Comparison of ENCODE assay signal across 8 cellular contexts in genomic region chr12:43805857-43806736, GRCh38. TPM values are rescaled to one million over a fixed set of nuclear protein-coding genes. Genes with fewer than 3 reads are reported as not detected.
A peak's percentile ranks its signal among the peaks of the same experiment; 100 is the strongest.
DNase-seq lines count a peak whose midpoint lies in the region; ATAC-seq and TF ChIP-seq lines count a peak whose summit lies in the region.

TWF1 (minus strand) TSS chr12:43806317; CDS start chr12:43806245, 72 bp downstream.

- H3K9me3 ChIP-seq in DND-41 (ENCODE audit: insufficient read depth, low read length, severe bottlenecking) = no peaks in the 10 kb centered on the region

- H3K4me1 Mint-ChIP-seq in activated T-helper 17 cell treated with anti-CD3 and anti-CD28 coated beads, Interleukin-2, amount 50 U/mL, for 72 hours = no peaks in the 10 kb centered on the region
- H3K4me1 Mint-ChIP-seq in natural killer cell treated with Interleukin-12 subunit alpha and Interleukin-12 subunit beta and Interleukin-15 and Interleukin-18, amount 100 ng/mL, for 72 hours (ENCODE audit: low read depth in 2 of 2) = peaks cover 12 to 24% of the 10 kb centered on the region in 2 donors

- peak; percentile 27 for TF ChIP-seq CTCF in DND-41 (IDR thresholded peaks at IDR 0.05; ENCODE audit: borderline replicate concordance, extremely low read depth, low read length, poor library complexity, severe bottlenecking)
- peak; percentile 32 for TF ChIP-seq CTCF in fibroblast of mammary gland (conservative IDR thresholded peaks at IDR 0.05; ENCODE audit: control insufficient read depth, insufficient read depth, low read depth, low read length)

- H3K4me3 ChIP-seq in DND-41 (ENCODE audit: low read depth in 1 of 2, low read length in 2 of 2) = peak within 1 kb of the TSS; percentile 74 to 90
- peak within 1 kb of the TSS; percentile 88 for H3K4me3 ChIP-seq in fibroblast of mammary gland (ENCODE audit: control insufficient read depth, low read depth, low read length)

- peak within 1 kb of the TSS; percentile 98 for H3K9ac ChIP-seq in DND-41 (ENCODE audit: low read depth, low read length)

- H3K4me1 ChIP-seq in DND-41 (ENCODE audit: insufficient read depth, low read length) = peaks cover 37% of the 10 kb centered on the region

- H3K9me3 Mint-ChIP-seq in activated T-helper 17 cell treated with anti-CD3 and anti-CD28 coated beads, Interleukin-2, amount 50 U/mL, for 72 hours = no peaks in the 10 kb centered on the region
- H3K9me3 Mint-ChIP-seq in natural killer cell treated with Interleukin-12 subunit alpha and Interleukin-12 subunit beta and Interleukin-15 and Interleukin-18, amount 100 ng/mL, for 72 hours = no peaks in the 10 kb centered on the region

- peak within 1 kb of the TSS; percentile 89 for H3K27ac ChIP-seq in DND-41 (ENCODE audit: low read length)

- peak; percentile 91 for ATAC-seq in DND-41 (ENCODE audit: insufficient read depth, low read depth)
- peak; percentile 92 for ATAC-seq in GM21619 (IDR thresholded peaks at IDR 0.05; ENCODE audit: unreplicated experiment)
- peak; percentile 98 for ATAC-seq in activated T-helper 17 cell treated with anti-CD3 and anti-CD28 coated beads, Interleukin-2, amount 50 U/mL, for 72 hours (replicated peaks)
- peak; percentile 99 for ATAC-seq in natural killer cell treated with Interleukin-12 subunit alpha and Interleukin-12 subunit beta and Interleukin-15 and Interleukin-18, amount 100 ng/mL, for 72 hours
- peak; percentile 97 for ATAC-seq in stimulated activated naive CD8-positive, alpha-beta T cell treated with anti-CD3 and anti-CD28 coated beads, Interleukin-15, Interleukin-2, amounts not matched to agents 100 U/mL and 50 U/mL, for 24 hours

- H3K27me3 Mint-ChIP-seq in activated T-helper 17 cell treated with anti-CD3 and anti-CD28 coated beads, Interleukin-2, amount 50 U/mL, for 72 hours = no peaks in the 10 kb centered on the region
- peaks cover 0 to 4% of the 10 kb centered on the region in 2 donors for H3K27me3 Mint-ChIP-seq in natural killer cell treated with Interleukin-12 subunit alpha and Interleukin-12 subunit beta and Interleukin-15 and Interleukin-18, amount 100 ng/mL, for 72 hours

- peaks cover 40% of the 10 kb centered on the region for H3K36me3 Mint-ChIP-seq in activated T-helper 17 cell treated with anti-CD3 and anti-CD28 coated beads, Interleukin-2, amount 50 U/mL, for 72 hours (ENCODE audit: low read depth)
- peaks cover 5% of the 10 kb centered on the region for H3K36me3 Mint-ChIP-seq in natural killer cell treated with Interleukin-12 subunit alpha and Interleukin-12 subunit beta and Interleukin-15 and Interleukin-18, amount 100 ng/mL, for 72 hours

- peak within 1 kb of the TSS; percentile 99 for H3K27ac Mint-ChIP-seq in activated T-helper 17 cell treated with anti-CD3 and anti-CD28 coated beads, Interleukin-2, amount 50 U/mL, for 72 hours
- peak within 1 kb of the TSS; percentile 92 to 95 for H3K27ac Mint-ChIP-seq in natural killer cell treated with Interleukin-12 subunit alpha and Interleukin-12 subunit beta and Interleukin-15 and Interleukin-18, amount 100 ng/mL, for 72 hours

- H3K79me2 ChIP-seq in DND-41 (ENCODE audit: insufficient read depth, low read length) = peaks cover 54% of the 10 kb centered on the region

- DNase-seq in DND-41 (peak; percentile 81), RPMI7951 (ENCODE audit: low read depth) (peak; percentile 77), fibroblast of mammary gland (ENCODE audit: low read depth) (peak; percentile 59)
- peak; percentile 91 for DNase-seq in natural killer cell treated with Interleukin-12 subunit alpha and Interleukin-12 subunit beta and Interleukin-15 and Interleukin-18, amount 100 ng/mL, for 72 hours (ENCODE audit: low spot score)
- DNase-seq in stimulated activated naive CD8-positive, alpha-beta T cell treated with anti-CD3 and anti-CD28 coated beads, Interleukin-15, Interleukin-2, amounts not matched to agents 100 U/mL and 50 U/mL, for 24 hours = peak; percentile 94

- peaks cover 28% of the 10 kb centered on the region for H3K36me3 ChIP-seq in DND-41 (ENCODE audit: insufficient read depth, low read length)

- no peak for TF ChIP-seq RAD21 in Ishikawa (IDR thresholded peaks at IDR 0.05; ENCODE audit: low read depth)

- peak within 1 kb of the TSS; percentile 88 for H2AFZ ChIP-seq in DND-41 (ENCODE audit: low read depth, low read length)

- H3K4me3 Mint-ChIP-seq in activated T-helper 17 cell treated with anti-CD3 and anti-CD28 coated beads, Interleukin-2, amount 50 U/mL, for 72 hours = peak within 1 kb of the TSS; percentile 95
- peak within 1 kb of the TSS; percentile 87 for H3K4me3 Mint-ChIP-seq in natural killer cell treated with Interleukin-12 subunit alpha and Interleukin-12 subunit beta and Interleukin-15 and Interleukin-18, amount 100 ng/mL, for 72 hours

- H3K4me2 ChIP-seq in DND-41 (ENCODE audit: insufficient read depth, low read length) = peak within 1 kb of the TSS; percentile 89

- no peak for TF ChIP-seq EP300 in Ishikawa (IDR thresholded peaks at IDR 0.05; ENCODE audit: borderline replicate concordance)

- peaks cover 5% of the 10 kb centered on the region for H3K27me3 ChIP-seq in DND-41 (ENCODE audit: insufficient read depth, low read length, poor library complexity)

- H4K20me1 ChIP-seq in DND-41 (ENCODE audit: insufficient read depth, low read length) = peaks cover 11% of the 10 kb centered on the region; the same call in 1 of the 2 replicates

TF ChIP-seq in Ishikawa, 13 proteins besides CTCF, POLR2A, EP300 and RAD21:
- TF ChIP-seq USF1 (IDR thresholded peaks at IDR 0.05) (0 out of 2 replicates have a peak, but pooled peaks have one; percentile 1), TEAD4 (IDR thresholded peaks at IDR 0.05) (0 out of 2 replicates have a peak, but pooled peaks have one; percentile 19), EGR1 (IDR thresholded peaks at IDR 0.05) (peak; percentile 30; the same call in 1 of the 2 replicates), CEBPB (IDR thresholded peaks at IDR 0.05) (no peak), CREB1 (IDR thresholded peaks at IDR 0.05; ENCODE audit: low read depth) (peak; percentile 84), TAF1 (IDR thresholded peaks at IDR 0.05; ENCODE audit: low read depth) (peak; percentile 84), NFIC (IDR thresholded peaks at IDR 0.05) (0 out of 2 replicates have a peak, but pooled peaks have one; percentile 3), YY1 (IDR thresholded peaks at IDR 0.05; ENCODE audit: low read depth) (peak; percentile 67; the same call in 1 of the 2 replicates), FOXM1 (IDR thresholded peaks at IDR 0.05; ENCODE audit: borderline replicate concordance, low read depth) (no peak)

RNA-seq across cellular contexts. Expression of gene TWF1, which starts in this region (rescaled TPM):
- total RNA-seq in RPMI7951 (2014; rRNA removed; shearing (Covaris generic)) = 188 and 222 TPM in 2 replicates
- total RNA-seq in activated T-helper 17 cell treated with anti-CD3 and anti-CD28 coated beads, Interleukin-2, amount 50 U/mL, for 72 hours = 10 to 100 TPM; 12.7 to 30.2 TPM
- total RNA-seq in natural killer cell treated with Interleukin-12 subunit alpha and Interleukin-12 subunit beta and Interleukin-15 and Interleukin-18, amount 100 ng/mL, for 72 hours = 10 to 100 TPM; 33.0 to 35.2 TPM

Comparison
In these comparisons a context has a peak if more than half of its experiments do, and no peak if none do; other contexts are left out.
1. Peak in every context shown above with its lines: DNase-seq, ATAC-seq, H3K4me3 ChIP-seq and H3K27ac ChIP-seq.